ENCODE assay signal across 8 cellular contexts in genomic region chr17:74960739-74961342, GRCh38.
A peak's percentile ranks its signal among the peaks of the same experiment; 100 is the strongest.
DNase-seq lines count a peak whose midpoint lies in the region; ATAC-seq and TF ChIP-seq lines count a peak whose summit lies in the region.

No MANE protein-coding gene starts in this region.

- H3K9me2 ChIP-seq in MM.1S (replicated peaks; ENCODE audit: insufficient read depth, low read length) = no peaks in the 10 kb centered on the region

- H3K36me3 ChIP-seq in MM.1S (replicated peaks; ENCODE audit: insufficient read depth, low read length) = no peaks in the 10 kb centered on the region

- DNase-seq in GF-D8 (lab: John Stamatoyannopoulos, UW) = peak; percentile 52
- peak; percentile 77 for DNase-seq in MM.1S
- DNase-seq in activated CD4-positive, alpha-beta T cell treated with anti-CD3 and anti-CD28 coated beads for 4 hours = peak; percentile 27 to 37
- DNase-seq in fibroblast of mammary gland (ENCODE audit: low read depth) = peak; percentile 15
- peak; percentile 42 to 73 for DNase-seq in stimulated activated CD4-positive, alpha-beta T cell treated with anti-CD3 and anti-CD28 coated beads, Interleukin-2, amount 100 ng/mL, for 24 hours
- DNase-seq in NCI-H187 treated with DMSO at 0.1 percent for 48 hours (lab: John Stamatoyannopoulos, UW) = no peak
- no peak for DNase-seq in GOT3 (lab: John Stamatoyannopoulos, UW)

- no peaks in the 10 kb centered on the region for H3F3A ChIP-seq in MM.1S (ENCODE audit: insufficient read depth, low read length)

- peaks cover 4% of the 10 kb centered on the region for H3K4me1 ChIP-seq in MM.1S (ENCODE audit: low read length)

- H2AFZ ChIP-seq in MM.1S (ENCODE audit: low read length) = peak overlapping the region; percentile 61; the same call in 1 of the 2 replicates

- H3K27me3 ChIP-seq in MM.1S (replicated peaks; ENCODE audit: insufficient read depth, low read length) = peaks cover 25% of the 10 kb centered on the region

- H3K4me3 ChIP-seq in MM.1S (ENCODE audit: low read length) = no peak overlapping the region
- no peak overlapping the region for H3K4me3 ChIP-seq in fibroblast of mammary gland (ENCODE audit: control insufficient read depth, low read depth, low read length)

- peak overlapping the region; percentile 57; the same call in 1 of the 2 replicates for H3K4me2 ChIP-seq in MM.1S (ENCODE audit: low read depth, low read length)

- H3K9ac ChIP-seq in MM.1S (ENCODE audit: low read length) = no peak overlapping the region

- no peak for ATAC-seq in GM18909 (IDR thresholded peaks at IDR 0.05; ENCODE audit: poor library complexity, unreplicated experiment)

- TF ChIP-seq CTCF in MM.1S (IDR thresholded peaks at IDR 0.05; ENCODE audit: low read length) (peak; percentile 80), fibroblast of mammary gland (conservative IDR thresholded peaks at IDR 0.05; ENCODE audit: control insufficient read depth, insufficient read depth, low read depth, low read length) (no peak)

- H3K27ac ChIP-seq in MM.1S (ENCODE audit: low read length) = no peak overlapping the region

- no peaks in the 10 kb centered on the region for H3K79me2 ChIP-seq in MM.1S (ENCODE audit: low read length)

- H3K9me3 ChIP-seq in MM.1S (replicated peaks; ENCODE audit: insufficient read depth, low read length) = no peaks in the 10 kb centered on the region

- no peaks in the 10 kb centered on the region for H4K20me1 ChIP-seq in MM.1S (ENCODE audit: insufficient read depth, low read length)

Comparison
In these comparisons a context has a peak if more than half of its experiments do, and no peak if none do; other contexts are left out.
1. DNase-seq: peak in GF-D8 (single experiment), MM.1S (single experiment), activated CD4-positive, alpha-beta T cell treated with anti-CD3 and anti-CD28 coated beads for 4 hours (2 of 2), fibroblast of mammary gland (single experiment) and stimulated activated CD4-positive, alpha-beta T cell treated with anti-CD3 and anti-CD28 coated beads, Interleukin-2, amount 100 ng/mL, for 24 hours (2 of 2); none in NCI-H187 treated with DMSO at 0.1 percent for 48 hours (single experiment) and GOT3 (single experiment).